Comparison of ENCODE assay signal across 18 cellular contexts in genomic region chr7:29588212-29588611, GRCh38. TPM values are rescaled to one million over a fixed set of nuclear protein-coding genes. Genes with fewer than 3 reads are reported as not detected.
"Had no signal": no experiment of that assay in that cellular context is flagged by ENCODE, and none has a peak within 500 bp of the region (broad histone marks: within the 10 kb centered on the region; RNA-seq: fewer than 3 reads in every experiment).

No MANE protein-coding gene starts in this region.

- ATAC-seq: stimulated activated memory B cell treated with anti-CD40 and anti-IgM and Interleukin-4, amounts not matched to agents 10 μg/mL and 1 μg/mL and 100 μg/mL, for 72 hours had no signal

- H3K9ac ChIP-seq: parathyroid adenoma had no signal

- H3K9me3 ChIP-seq: heart right ventricle, neutrophil, thyroid gland had no signal

- H3K4me3 ChIP-seq: heart right ventricle, lung, thyroid gland had no signal

- H3K79me2 ChIP-seq: parathyroid adenoma had no signal

- DNase-seq: activated CD4-positive, alpha-beta T cell treated with anti-CD3 and anti-CD28 coated beads for 4 hours; activated CD8-positive, alpha-beta memory T cell treated with anti-CD3 and anti-CD28 coated beads for 24 hours; activated naive CD4-positive, alpha-beta T cell treated with anti-CD3 and anti-CD28 coated beads for 36 hours; dermis blood vessel endothelial cell; heart right ventricle; left cardiac atrium; natural killer cell; stimulated activated CD4-positive, alpha-beta T cell treated with anti-CD3 and anti-CD28 coated beads, Interleukin-2, amount 100 ng/mL, for 48 hours; T-helper 1 cell; thyroid gland; WERI-Rb-1 had no signal

- H3K36me3 ChIP-seq: heart right ventricle, neutrophil, thyroid gland, WERI-Rb-1 had no signal

- H3K4me1 ChIP-seq: heart right ventricle, parathyroid adenoma, thyroid gland had no signal

- H3K27ac ChIP-seq: epithelial cell of prostate, heart right ventricle, neutrophil, parathyroid adenoma, thyroid gland, WERI-Rb-1 had no signal

- H3K27me3 Mint-ChIP-seq: stimulated activated memory B cell treated with anti-CD40 and anti-IgM and Interleukin-4, amounts not matched to agents 10 μg/mL and 1 μg/mL and 100 μg/mL, for 72 hours had no signal

- H3K36me3 Mint-ChIP-seq: natural killer cell; stimulated activated memory B cell treated with anti-CD40 and anti-IgM and Interleukin-4, amounts not matched to agents 10 μg/mL and 1 μg/mL and 100 μg/mL, for 72 hours had no signal

- H3K4me3 Mint-ChIP-seq: activated naive CD4-positive, alpha-beta T cell treated with anti-CD3 and anti-CD28 coated beads for 36 hours; natural killer cell had no signal

- H3K9me3 Mint-ChIP-seq: activated naive CD4-positive, alpha-beta T cell treated with anti-CD3 and anti-CD28 coated beads for 36 hours; natural killer cell; stimulated activated memory B cell treated with anti-CD40 and anti-IgM and Interleukin-4, amounts not matched to agents 10 μg/mL and 1 μg/mL and 100 μg/mL, for 72 hours had no signal

- H3K27me3 ChIP-seq: heart right ventricle, neutrophil, thyroid gland had no signal

- H3K27ac Mint-ChIP-seq: activated naive CD4-positive, alpha-beta T cell treated with anti-CD3 and anti-CD28 coated beads for 36 hours; natural killer cell had no signal

RNA-seq across cellular contexts. Expression of gene PRR15, which starts 24.6 kb away (rescaled TPM):
- total RNA-seq: activated naive CD4-positive, alpha-beta T cell treated with anti-CD3 and anti-CD28 coated beads for 36 hours; cerebellum; fibroblast of lung; natural killer cell had no signal
